ENCODE assay signal across 9 cellular contexts in the genomic region with DNA sequence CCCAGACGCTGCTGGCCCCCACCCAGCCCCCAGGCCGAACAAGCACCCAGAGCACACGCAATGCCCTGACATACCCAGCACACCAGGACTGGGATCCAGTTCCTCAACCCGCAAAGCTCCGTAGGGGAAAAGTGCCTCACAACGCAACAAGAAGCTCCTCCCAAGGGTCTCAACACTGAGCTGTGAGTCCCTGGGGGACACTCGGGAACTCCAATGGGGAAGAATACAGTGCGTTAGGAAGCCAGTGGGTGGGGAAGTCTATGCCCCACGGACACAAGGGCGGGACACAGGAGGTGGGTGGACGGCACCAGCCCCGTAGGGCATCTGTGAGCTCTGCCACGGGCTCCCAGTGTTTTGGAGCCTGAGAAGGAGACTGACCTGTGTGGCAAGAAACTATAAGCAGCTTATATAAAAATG. TPM values are rescaled to one million over a fixed set of nuclear protein-coding genes. Genes with fewer than 3 reads are reported as not detected.
DNase-seq lines count a peak whose midpoint lies in the region; ATAC-seq, FAIRE-seq and TF ChIP-seq lines count a peak whose summit lies in the region.
"Had no signal": no experiment of that assay in that cellular context is flagged by ENCODE, and none has a peak within 500 bp of the region (broad histone marks: within the 10 kb centered on the region; RNA-seq: fewer than 3 reads in every experiment).

No MANE protein-coding gene starts in this region.

- H3K27ac ChIP-seq in DND-41 (ENCODE audit: low read length) (peak overlapping the region; percentile 3; the same call in 1 of the 2 replicates), osteoblast (ENCODE audit: low read depth, low read length) (peak overlapping the region; percentile 17), tibial artery (peak overlapping the region in 1 of 2 donors; percentile 95)

- H3K27me3 ChIP-seq in DND-41 (ENCODE audit: insufficient read depth, low read length, poor library complexity) (no peaks in the 10 kb centered on the region), bronchial epithelial cell (ENCODE audit: control insufficient read depth, insufficient read depth, low read length) (no peaks in the 10 kb centered on the region), osteoblast (ENCODE audit: insufficient read depth, low read length) (no peaks in the 10 kb centered on the region), tibial artery (no peaks in the 10 kb centered on the region)

- H3K9me3 ChIP-seq in DND-41 (ENCODE audit: insufficient read depth, low read length, severe bottlenecking) (no peaks in the 10 kb centered on the region), osteoblast (ENCODE audit: low read depth, low read length) (no peaks in the 10 kb centered on the region), tibial artery (no peaks in the 10 kb centered on the region)

- H3K4me1 ChIP-seq in DND-41 (ENCODE audit: insufficient read depth, low read length) (peaks cover 46% of the 10 kb centered on the region), osteoblast (ENCODE audit: insufficient read depth, low read length) (peaks cover 33% of the 10 kb centered on the region), tibial artery (peaks cover 0 to 53% (median 33%) of the 10 kb centered on the region in 4 donors)

- H3K4me2 ChIP-seq in DND-41 (ENCODE audit: insufficient read depth, low read length) (peak overlapping the region; percentile 97), osteoblast (ENCODE audit: insufficient read depth, low read length) (peak overlapping the region; percentile 67)

- ATAC-seq in DND-41 (ENCODE audit: insufficient read depth, low read depth) = no peak
- ATAC-seq in HG02938 (IDR thresholded peaks at IDR 0.05; ENCODE audit: unreplicated experiment) = no peak
- ATAC-seq in HG02642 (IDR thresholded peaks at IDR 0.05; ENCODE audit: poor library complexity, unreplicated experiment) = no peak
- ATAC-seq: left colon had no signal

- TF ChIP-seq CTCF in DND-41 (IDR thresholded peaks at IDR 0.05; ENCODE audit: borderline replicate concordance, extremely low read depth, low read length, poor library complexity, severe bottlenecking) = no peak
- no peak for TF ChIP-seq CTCF in LNCaP clone FGC (IDR thresholded peaks at IDR 0.05; ENCODE audit: control insufficient read depth, extremely low read depth, insufficient read depth)
- no peak for TF ChIP-seq CTCF in bronchial epithelial cell (IDR thresholded peaks at IDR 0.05; ENCODE audit: insufficient read depth, low read length, severe bottlenecking)
- TF ChIP-seq CTCF in osteoblast (IDR thresholded peaks at IDR 0.05; ENCODE audit: extremely low read depth, low read depth, low read length) = no peak
- TF ChIP-seq CTCF in tibial artery (IDR thresholded peaks at IDR 0.05) = no peak

- peaks cover 42% of the 10 kb centered on the region for H4K20me1 ChIP-seq in DND-41 (ENCODE audit: insufficient read depth, low read length)
- peaks cover 28% of the 10 kb centered on the region for H4K20me1 ChIP-seq in osteoblast (ENCODE audit: insufficient read depth, low read length)

- DNase-seq in DND-41 (no peak), LNCaP clone FGC (ENCODE audit: low read depth) (no peak), bronchial epithelial cell (ENCODE audit: low read depth) (no peak), osteoblast (ENCODE audit: insufficient read length, low spot score, missing footprints) (peak; percentile 89), NAMALWA (ENCODE audit: low spot score) (no peak), tibial artery (no peak)

- H3K9ac ChIP-seq in DND-41 (ENCODE audit: low read depth, low read length) = peak overlapping the region; percentile 93

- peak; percentile 77 for FAIRE-seq in bronchial epithelial cell (lab: Jason Lieb, UNC)

- H3K36me3 ChIP-seq in DND-41 (ENCODE audit: insufficient read depth, low read length) (peaks cover 31% of the 10 kb centered on the region), bronchial epithelial cell (ENCODE audit: control insufficient read depth, insufficient read depth, low read length) (peaks cover 10% of the 10 kb centered on the region), osteoblast (ENCODE audit: insufficient read depth, low read length) (peaks cover 5% of the 10 kb centered on the region), tibial artery (peaks cover 0 to 21% (median 15%) of the 10 kb centered on the region in 3 donors)

- H3K4me3 ChIP-seq in DND-41 (ENCODE audit: low read depth in 1 of 2, low read length in 2 of 2) (peak overlapping the region; percentile 16 to 95; a peak in 3 of 4 replicates), LNCaP clone FGC (ENCODE audit: low read depth, low read length) (peak overlapping the region; percentile 45), bronchial epithelial cell (ENCODE audit: low read depth, low read length) (peak overlapping the region; percentile 22), osteoblast (ENCODE audit: insufficient read depth, low read length) (peak overlapping the region; percentile 91), tibial artery (peak overlapping the region in 1 of 2 donors; percentile 93)

- peaks cover 80% of the 10 kb centered on the region for H3K79me2 ChIP-seq in DND-41 (ENCODE audit: insufficient read depth, low read length)
- H3K79me2 ChIP-seq in osteoblast (ENCODE audit: insufficient read depth, low read length) = peaks cover 37% of the 10 kb centered on the region

- intact Hi-C loops in tibial artery (cut with DNase I; ENCODE audit: low total_unique reads) = no loop called here

- H2AFZ ChIP-seq in DND-41 (ENCODE audit: low read depth, low read length) = no peak overlapping the region
- peak overlapping the region; percentile 59 for H2AFZ ChIP-seq in osteoblast (ENCODE audit: low read length)

RNA-seq across cellular contexts. Expression of a gene that starts 1.6 kb away (rescaled TPM):
- total RNA-seq in bronchial epithelial cell (23.4 and 26.9 TPM in 2 replicates), osteoblast (38.0 and 44.2 TPM in 2 replicates)

RNA-seq across cellular contexts. Expression of a gene that starts 2.2 kb away (rescaled TPM):
- total RNA-seq in bronchial epithelial cell (9.0 and 28.8 TPM in 2 replicates), osteoblast (17.4 and 21.2 TPM in 2 replicates)

RNA-seq across cellular contexts. Expression of a gene that starts 12.6 kb away (rescaled TPM):
- total RNA-seq in bronchial epithelial cell (105 and 169 TPM in 2 replicates), osteoblast (29.7 and 30.1 TPM in 2 replicates)

RNA-seq across cellular contexts. Expression of a gene that starts 53.8 kb away (rescaled TPM):
- total RNA-seq in bronchial epithelial cell (251 and 253 TPM in 2 replicates), osteoblast (204 TPM in 2 replicates)

RNA-seq across cellular contexts. Expression of a gene that starts 56.4 kb away (rescaled TPM):
- 0.13 TPM in 1 of 2 replicates, not detected in the other for total RNA-seq in bronchial epithelial cell
- total RNA-seq in osteoblast = under 0.01 TPM in 1 of 2 replicates, not detected in the other
